ENCODE assay signal across 1 cellular context in genomic region chr19:3243851-3244700, GRCh38.
TF ChIP-seq lines count a peak whose summit lies in the region.

No MANE protein-coding gene starts in this region.

TF ChIP-seq in HepG2, 621 proteins besides CTCF, POLR2A, EP300 and RAD21 (continued from another document and continues in another):
- TF ChIP-seq, protein P1, sequence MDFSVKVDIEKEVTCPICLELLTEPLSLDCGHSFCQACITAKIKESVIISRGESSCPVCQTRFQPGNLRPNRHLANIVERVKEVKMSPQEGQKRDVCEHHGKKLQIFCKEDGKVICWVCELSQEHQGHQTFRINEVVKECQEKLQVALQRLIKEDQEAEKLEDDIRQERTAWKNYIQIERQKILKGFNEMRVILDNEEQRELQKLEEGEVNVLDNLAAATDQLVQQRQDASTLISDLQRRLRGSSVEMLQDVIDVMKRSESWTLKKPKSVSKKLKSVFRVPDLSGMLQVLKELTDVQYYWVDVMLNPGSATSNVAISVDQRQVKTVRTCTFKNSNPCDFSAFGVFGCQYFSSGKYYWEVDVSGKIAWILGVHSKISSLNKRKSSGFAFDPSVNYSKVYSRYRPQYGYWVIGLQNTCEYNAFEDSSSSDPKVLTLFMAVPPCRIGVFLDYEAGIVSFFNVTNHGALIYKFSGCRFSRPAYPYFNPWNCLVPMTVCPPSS (IDR thresholded peaks at IDR 0.05), result 0 out of 2 replicates have a peak, but pooled peaks have one; percentile 13
- TF ChIP-seq, protein P2, sequence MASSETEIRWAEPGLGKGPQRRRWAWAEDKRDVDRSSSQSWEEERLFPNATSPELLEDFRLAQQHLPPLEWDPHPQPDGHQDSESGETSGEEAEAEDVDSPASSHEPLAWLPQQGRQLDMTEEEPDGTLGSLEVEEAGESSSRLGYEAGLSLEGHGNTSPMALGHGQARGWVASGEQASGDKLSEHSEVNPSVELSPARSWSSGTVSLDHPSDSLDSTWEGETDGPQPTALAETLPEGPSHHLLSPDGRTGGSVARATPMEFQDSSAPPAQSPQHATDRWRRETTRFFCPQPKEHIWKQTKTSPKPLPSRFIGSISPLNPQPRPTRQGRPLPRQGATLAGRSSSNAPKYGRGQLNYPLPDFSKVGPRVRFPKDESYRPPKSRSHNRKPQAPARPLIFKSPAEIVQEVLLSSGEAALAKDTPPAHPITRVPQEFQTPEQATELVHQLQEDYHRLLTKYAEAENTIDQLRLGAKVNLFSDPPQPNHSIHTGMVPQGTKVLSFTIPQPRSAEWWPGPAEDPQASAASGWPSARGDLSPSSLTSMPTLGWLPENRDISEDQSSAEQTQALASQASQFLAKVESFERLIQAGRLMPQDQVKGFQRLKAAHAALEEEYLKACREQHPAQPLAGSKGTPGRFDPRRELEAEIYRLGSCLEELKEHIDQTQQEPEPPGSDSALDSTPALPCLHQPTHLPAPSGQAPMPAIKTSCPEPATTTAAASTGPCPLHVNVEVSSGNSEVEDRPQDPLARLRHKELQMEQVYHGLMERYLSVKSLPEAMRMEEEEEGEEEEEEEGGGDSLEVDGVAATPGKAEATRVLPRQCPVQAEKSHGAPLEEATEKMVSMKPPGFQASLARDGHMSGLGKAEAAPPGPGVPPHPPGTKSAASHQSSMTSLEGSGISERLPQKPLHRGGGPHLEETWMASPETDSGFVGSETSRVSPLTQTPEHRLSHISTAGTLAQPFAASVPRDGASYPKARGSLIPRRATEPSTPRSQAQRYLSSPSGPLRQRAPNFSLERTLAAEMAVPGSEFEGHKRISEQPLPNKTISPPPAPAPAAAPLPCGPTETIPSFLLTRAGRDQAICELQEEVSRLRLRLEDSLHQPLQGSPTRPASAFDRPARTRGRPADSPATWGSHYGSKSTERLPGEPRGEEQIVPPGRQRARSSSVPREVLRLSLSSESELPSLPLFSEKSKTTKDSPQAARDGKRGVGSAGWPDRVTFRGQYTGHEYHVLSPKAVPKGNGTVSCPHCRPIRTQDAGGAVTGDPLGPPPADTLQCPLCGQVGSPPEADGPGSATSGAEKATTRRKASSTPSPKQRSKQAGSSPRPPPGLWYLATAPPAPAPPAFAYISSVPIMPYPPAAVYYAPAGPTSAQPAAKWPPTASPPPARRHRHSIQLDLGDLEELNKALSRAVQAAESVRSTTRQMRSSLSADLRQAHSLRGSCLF (CRISPR knock-in tag; IDR thresholded peaks at IDR 0.05; ENCODE audit: borderline replicate concordance), result no peak
- TF ChIP-seq PHF21A (CRISPR knock-in tag; IDR thresholded peaks at IDR 0.05) (no peak), DNMT3B (CRISPR knock-in tag; conservative IDR thresholded peaks at IDR 0.05) (no peak; the same call in 1 of the 2 replicates), FOXM1 (CRISPR knock-in tag; IDR thresholded peaks at IDR 0.05) (no peak), DMAP1 (CRISPR knock-in tag; IDR thresholded peaks at IDR 0.05) (no peak), ZNF350 (CRISPR knock-in tag; IDR thresholded peaks at IDR 0.05; ENCODE audit: borderline replicate concordance, low read depth) (0 out of 2 replicates have a peak, but pooled peaks have one; percentile 27), AHDC1 (CRISPR knock-in tag; IDR thresholded peaks at IDR 0.05; ENCODE audit: borderline replicate concordance) (no peak), RARG (CRISPR knock-in tag; IDR thresholded peaks at IDR 0.05; ENCODE audit: low read depth) (no peak), GATAD1 (CRISPR knock-in tag; IDR thresholded peaks at IDR 0.05) (peak; percentile 53; the same call in 1 of the 2 replicates), LCORL (IDR thresholded peaks at IDR 0.05) (no peak), LCORL (CRISPR knock-in tag; IDR thresholded peaks at IDR 0.05) (no peak), REXO4 (CRISPR knock-in tag; IDR thresholded peaks at IDR 0.05; ENCODE audit: borderline replicate concordance) (no peak), REL (CRISPR knock-in tag; conservative IDR thresholded peaks at IDR 0.05) (no peak), HNRNPL (IDR thresholded peaks at IDR 0.05; ENCODE audit: low read depth, low read length) (no peak), ZNF580 (CRISPR knock-in tag; IDR thresholded peaks at IDR 0.05; ENCODE audit: borderline replicate concordance, low read depth) (no peak), ZNF503 (CRISPR knock-in tag; IDR thresholded peaks at IDR 0.05) (no peak), KLF13 (CRISPR knock-in tag; IDR thresholded peaks at IDR 0.05) (0 out of 2 replicates have a peak, but pooled peaks have one; percentile 69), NFIC (IDR thresholded peaks at IDR 0.05; ENCODE audit: low read length) (no peak), MBD4 (IDR thresholded peaks at IDR 0.05; ENCODE audit: borderline replicate concordance, low read length) (no peak), ZNF780A (CRISPR knock-in tag; IDR thresholded peaks at IDR 0.05) (no peak), ASH2L (IDR thresholded peaks at IDR 0.05; ENCODE audit: insufficient read length, low read depth, low read length) (no peak), ATF1 (CRISPR knock-in tag; IDR thresholded peaks at IDR 0.05) (no peak), HNRNPH1 (optimal IDR thresholded peaks at IDR 0.05; ENCODE audit: low read depth, low read length) (no peak), CHD2 (IDR thresholded peaks at IDR 0.05; ENCODE audit: low read depth, low read length) (no peak), SATB2 (CRISPR knock-in tag; IDR thresholded peaks at IDR 0.05) (no peak), MTA1 (CRISPR knock-in tag; IDR thresholded peaks at IDR 0.05; ENCODE audit: borderline replicate concordance) (no peak), ZNF180 (CRISPR knock-in tag; IDR thresholded peaks at IDR 0.05; ENCODE audit: borderline replicate concordance, low read depth) (no peak), FOXK2 (IDR thresholded peaks at IDR 0.05) (peak; percentile 24; the same call in 1 of the 2 replicates), SRSF4 (IDR thresholded peaks at IDR 0.05; ENCODE audit: low read depth, low read length, poor library complexity, severe bottlenecking) (no peak), CHCHD3 (CRISPR knock-in tag; IDR thresholded peaks at IDR 0.05) (no peak), ATRX (CRISPR knock-in tag; IDR thresholded peaks at IDR 0.05; ENCODE audit: borderline replicate concordance) (no peak), NFE2L2 (IDR thresholded peaks at IDR 0.05; ENCODE audit: low read length) (no peak), TCF7L2 (IDR thresholded peaks at IDR 0.05; ENCODE audit: low read depth, low read length) (no peak), ARID5B (CRISPR knock-in tag; IDR thresholded peaks at IDR 0.05) (no peak), NPAS2 (CRISPR knock-in tag; IDR thresholded peaks at IDR 0.05; ENCODE audit: borderline replicate concordance) (no peak)
- TF ChIP-seq, protein P3, sequence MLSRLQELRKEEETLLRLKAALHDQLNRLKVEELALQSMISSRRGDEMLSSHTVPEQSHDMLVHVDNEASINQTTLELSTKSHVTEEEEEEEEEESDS (CRISPR knock-in tag; IDR thresholded peaks at IDR 0.05; ENCODE audit: borderline replicate concordance), result no peak
- TF ChIP-seq, protein P4, sequence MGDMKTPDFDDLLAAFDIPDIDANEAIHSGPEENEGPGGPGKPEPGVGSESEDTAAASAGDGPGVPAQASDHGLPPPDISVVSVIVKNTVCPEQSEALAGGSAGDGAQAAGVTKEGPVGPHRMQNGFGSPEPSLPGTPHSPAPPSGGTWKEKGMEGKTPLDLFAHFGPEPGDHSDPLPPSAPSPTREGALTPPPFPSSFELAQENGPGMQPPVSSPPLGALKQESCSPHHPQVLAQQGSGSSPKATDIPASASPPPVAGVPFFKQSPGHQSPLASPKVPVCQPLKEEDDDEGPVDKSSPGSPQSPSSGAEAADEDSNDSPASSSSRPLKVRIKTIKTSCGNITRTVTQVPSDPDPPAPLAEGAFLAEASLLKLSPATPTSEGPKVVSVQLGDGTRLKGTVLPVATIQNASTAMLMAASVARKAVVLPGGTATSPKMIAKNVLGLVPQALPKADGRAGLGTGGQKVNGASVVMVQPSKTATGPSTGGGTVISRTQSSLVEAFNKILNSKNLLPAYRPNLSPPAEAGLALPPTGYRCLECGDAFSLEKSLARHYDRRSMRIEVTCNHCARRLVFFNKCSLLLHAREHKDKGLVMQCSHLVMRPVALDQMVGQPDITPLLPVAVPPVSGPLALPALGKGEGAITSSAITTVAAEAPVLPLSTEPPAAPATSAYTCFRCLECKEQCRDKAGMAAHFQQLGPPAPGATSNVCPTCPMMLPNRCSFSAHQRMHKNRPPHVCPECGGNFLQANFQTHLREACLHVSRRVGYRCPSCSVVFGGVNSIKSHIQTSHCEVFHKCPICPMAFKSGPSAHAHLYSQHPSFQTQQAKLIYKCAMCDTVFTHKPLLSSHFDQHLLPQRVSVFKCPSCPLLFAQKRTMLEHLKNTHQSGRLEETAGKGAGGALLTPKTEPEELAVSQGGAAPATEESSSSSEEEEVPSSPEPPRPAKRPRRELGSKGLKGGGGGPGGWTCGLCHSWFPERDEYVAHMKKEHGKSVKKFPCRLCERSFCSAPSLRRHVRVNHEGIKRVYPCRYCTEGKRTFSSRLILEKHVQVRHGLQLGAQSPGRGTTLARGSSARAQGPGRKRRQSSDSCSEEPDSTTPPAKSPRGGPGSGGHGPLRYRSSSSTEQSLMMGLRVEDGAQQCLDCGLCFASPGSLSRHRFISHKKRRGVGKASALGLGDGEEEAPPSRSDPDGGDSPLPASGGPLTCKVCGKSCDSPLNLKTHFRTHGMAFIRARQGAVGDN (CRISPR knock-in tag; IDR thresholded peaks at IDR 0.05), result peak; percentile 23; the same call in 1 of the 2 replicates
